ENCODE assay signal across 1 cellular context in genomic region chr13:100826441-100826840, GRCh38.
TF ChIP-seq lines count a peak whose summit lies in the region.

No MANE protein-coding gene starts in this region.

TF ChIP-seq in SK-N-SH treated with all-trans-retinoic acid at 6 μM for 48 hours, 23 proteins besides CTCF, POLR2A, EP300 and RAD21 (continued from another document):
- TF ChIP-seq CREB5 (CRISPR knock-in tag; IDR thresholded peaks at IDR 0.05; ENCODE audit: low read depth) (no peak), ZFP3 (CRISPR knock-in tag; IDR thresholded peaks at IDR 0.05) (no peak), ISL1 (CRISPR knock-in tag; IDR thresholded peaks at IDR 0.05) (no peak), ARNTL (CRISPR knock-in tag; IDR thresholded peaks at IDR 0.05; ENCODE audit: borderline replicate concordance, low read depth) (no peak), PPARA (CRISPR knock-in tag; IDR thresholded peaks at IDR 0.05; ENCODE audit: borderline replicate concordance) (no peak), GLIS3 (CRISPR knock-in tag; IDR thresholded peaks at IDR 0.05) (no peak), BACH2 (CRISPR knock-in tag; IDR thresholded peaks at IDR 0.05; ENCODE audit: borderline replicate concordance) (no peak)
TF ChIP-seq in SK-N-SH treated with all-trans-retinoic acid at 6 μM for 48 hours: peak in this region for 0.
